Comparison of ENCODE assay signal across 16 cellular contexts in the genomic region with DNA sequence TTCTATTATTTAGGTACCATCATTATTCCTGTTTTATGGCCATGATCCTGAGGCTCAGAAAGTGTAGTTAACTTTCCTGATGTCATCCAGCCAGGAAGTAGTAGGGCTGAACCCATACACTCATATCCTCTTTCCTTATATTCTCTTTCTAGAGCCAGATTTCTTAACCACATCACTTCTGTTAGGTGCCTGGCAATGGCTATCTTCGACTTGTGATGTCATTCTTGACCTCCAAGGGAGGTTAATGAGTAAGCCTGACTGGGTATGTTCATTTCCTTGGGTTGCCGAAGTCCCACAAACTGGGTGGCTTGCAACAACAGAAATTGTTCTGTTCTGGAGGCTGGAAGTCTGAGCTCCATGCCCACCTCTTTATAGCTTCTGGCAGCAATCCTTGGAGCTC. TPM values are rescaled to one million over a fixed set of nuclear protein-coding genes. Genes with fewer than 3 reads are reported as not detected.
DNase-seq lines count a peak whose midpoint lies in the region; ATAC-seq and TF ChIP-seq lines count a peak whose summit lies in the region.
"Had no signal": no experiment of that assay in that cellular context is flagged by ENCODE, and none has a peak within 500 bp of the region (broad histone marks: within the 10 kb centered on the region; RNA-seq: fewer than 3 reads in every experiment).

No MANE protein-coding gene starts in this region.

- no peak overlapping the region for H3K27ac Mint-ChIP-seq in stimulated activated effector memory CD8-positive, alpha-beta T cell treated with anti-CD3 and anti-CD28 coated beads, Interleukin-12 subunit alpha, Interleukin-12 subunit beta, amount 100 ng/mL, for 72 hours
- H3K27ac Mint-ChIP-seq: activated naive CD8-positive, alpha-beta T cell treated with anti-CD3 and anti-CD28 coated beads, Interleukin-2, amount 10 ng/mL, durations not matched to agents 7 days and 5 days had no signal

- H3K9me3 ChIP-seq in left lung: no peaks in the 10 kb centered on the region
- H3K9me3 ChIP-seq: thyroid gland had no signal

- no peaks in the 10 kb centered on the region for H3K36me3 ChIP-seq in left lung
- H3K36me3 ChIP-seq: thyroid gland had no signal

- H3K27ac ChIP-seq in left lung: no peak overlapping the region
- H3K27ac ChIP-seq: foreskin keratinocyte, thyroid gland had no signal

- no peaks in the 10 kb centered on the region for H3K9me3 Mint-ChIP-seq in stimulated activated effector memory CD8-positive, alpha-beta T cell treated with anti-CD3 and anti-CD28 coated beads, Interleukin-12 subunit alpha, Interleukin-12 subunit beta, amount 100 ng/mL, for 72 hours

- no peaks in the 10 kb centered on the region for H3K4me1 ChIP-seq in left lung
- H3K4me1 ChIP-seq: thyroid gland had no signal

- TF ChIP-seq CTCF in AG10803 (conservative IDR thresholded peaks at IDR 0.05; ENCODE audit: low read length): no peak
- no peak for TF ChIP-seq CTCF in left lung (IDR thresholded peaks at IDR 0.05)

- H3K36me3 Mint-ChIP-seq in stimulated activated effector memory CD8-positive, alpha-beta T cell treated with anti-CD3 and anti-CD28 coated beads, Interleukin-12 subunit alpha, Interleukin-12 subunit beta, amount 100 ng/mL, for 72 hours: no peaks in the 10 kb centered on the region
- H3K36me3 Mint-ChIP-seq: activated naive CD8-positive, alpha-beta T cell treated with anti-CD3 and anti-CD28 coated beads, Interleukin-2, amount 10 ng/mL, durations not matched to agents 7 days and 5 days had no signal

- H3K4me3 ChIP-seq in AG10803 (ENCODE audit: low read length) (no peak overlapping the region), left lung (no peak overlapping the region)
- H3K4me3 ChIP-seq: thyroid gland had no signal

- H3K4me3 Mint-ChIP-seq in stimulated activated effector memory CD8-positive, alpha-beta T cell treated with anti-CD3 and anti-CD28 coated beads, Interleukin-12 subunit alpha, Interleukin-12 subunit beta, amount 100 ng/mL, for 72 hours: no peak overlapping the region
- H3K4me3 Mint-ChIP-seq: activated naive CD8-positive, alpha-beta T cell treated with anti-CD3 and anti-CD28 coated beads, Interleukin-2, amount 10 ng/mL, durations not matched to agents 7 days and 5 days had no signal

- peak; percentile 52 for DNase-seq in AG10803 (ENCODE audit: low read depth)
- DNase-seq in LHCN-M2 (ENCODE audit: low read depth): peak; percentile 78
- DNase-seq in dermis blood vessel endothelial cell: peak; percentile 74
- no peak for DNase-seq in left lung
- no peak for DNase-seq in midbrain (lab: John Stamatoyannopoulos, UW)
- no peak for DNase-seq in stimulated activated effector memory CD8-positive, alpha-beta T cell treated with anti-CD3 and anti-CD28 coated beads, Interleukin-12 subunit alpha, Interleukin-12 subunit beta, amount 100 ng/mL, for 72 hours (ENCODE audit: low spot score in 2 of 2)
- DNase-seq in activated naive CD4-positive, alpha-beta T cell (lab: John Stamatoyannopoulos, UW): no peak
- DNase-seq: activated CD4-positive, alpha-beta T cell treated with anti-CD3 and anti-CD28 coated beads for 1 hour; activated naive CD8-positive, alpha-beta T cell treated with anti-CD3 and anti-CD28 coated beads, Interleukin-2, amount 10 ng/mL, durations not matched to agents 7 days and 5 days; foreskin keratinocyte; NCI-H1105 treated with DMSO at 0.1 percent for 48 hours; posterior cingulate gyrus had no signal

- H3K4me1 Mint-ChIP-seq in stimulated activated effector memory CD8-positive, alpha-beta T cell treated with anti-CD3 and anti-CD28 coated beads, Interleukin-12 subunit alpha, Interleukin-12 subunit beta, amount 100 ng/mL, for 72 hours: no peaks in the 10 kb centered on the region
- H3K4me1 Mint-ChIP-seq: activated naive CD8-positive, alpha-beta T cell treated with anti-CD3 and anti-CD28 coated beads, Interleukin-2, amount 10 ng/mL, durations not matched to agents 7 days and 5 days had no signal

- intact Hi-C loops in left lung (cut with DNase I): no loop called here

- ATAC-seq in left lung (peak; percentile 9), HG03521 (IDR thresholded peaks at IDR 0.05; ENCODE audit: unreplicated experiment) (no peak)
- no peak for ATAC-seq in stimulated activated effector memory CD8-positive, alpha-beta T cell treated with anti-CD3 and anti-CD28 coated beads, Interleukin-12 subunit alpha, Interleukin-12 subunit beta, amount 100 ng/mL, for 72 hours
- ATAC-seq: foreskin keratinocyte had no signal

- H3K27me3 ChIP-seq in left lung: no peaks in the 10 kb centered on the region
- H3K27me3 ChIP-seq: foreskin keratinocyte, thyroid gland had no signal

RNA-seq across cellular contexts. Expression of gene ITGB6, which starts 43.4 kb away (rescaled TPM):
- total RNA-seq in LHCN-M2 (2014; rRNA removed) (11.6 and 15.2 TPM in 2 replicates), dermis blood vessel endothelial cell (0.85 and 1.3 TPM in 2 replicates), left lung (100 to 1,000 TPM in 1 of 2 donors, 10 to 100 TPM in 1; 58.3 to 227 TPM)
- 1.8 TPM for polyA plus RNA-seq in LHCN-M2 (2012)
- total RNA-seq: activated naive CD8-positive, alpha-beta T cell treated with anti-CD3 and anti-CD28 coated beads, Interleukin-2, amount 10 ng/mL, durations not matched to agents 7 days and 5 days; NCI-H460; T-helper 1 cell treated with Interleukin-12 subunit alpha and Interleukin-12 subunit beta and Interleukin-4 antibody, amounts not matched to agents 30 ng/mL and 1 ng/mL, for 36 hours had no signal

Comparison
In these comparisons a context has a peak if more than half of its experiments do, and no peak if none do; other contexts are left out.
1. DNase-seq: peak in AG10803 (single experiment), LHCN-M2 (single experiment) and dermis blood vessel endothelial cell (single experiment); none in left lung (0 of 2), midbrain (single experiment), stimulated activated effector memory CD8-positive, alpha-beta T cell treated with anti-CD3 and anti-CD28 coated beads, Interleukin-12 subunit alpha, Interleukin-12 subunit beta, amount 100 ng/mL, for 72 hours (0 of 2) and activated naive CD4-positive, alpha-beta T cell (0 of 4).